ENCODE assay signal across 1 cellular context in genomic region chr3:40299721-40300335, GRCh38.
TF ChIP-seq lines count a peak whose summit lies in the region.

No MANE protein-coding gene starts in this region.

TF ChIP-seq in K562, 482 proteins besides CTCF, POLR2A, EP300 and RAD21 (continued from another document and continues in another):
- TF ChIP-seq ZNF589 (CRISPR knock-in tag; IDR thresholded peaks at IDR 0.05; ENCODE audit: low read depth) (peak; percentile 94), RBM25 (IDR thresholded peaks at IDR 0.05; ENCODE audit: low read depth, low read length, severe bottlenecking) (no peak), TBL1XR1 (IDR thresholded peaks at IDR 0.05; ENCODE audit: low read length in 2 of 2) (peak in 1 of 2 experiments; percentile 34; a peak in 1 of 4 replicates), SPI1 (IDR thresholded peaks at IDR 0.05; ENCODE audit: borderline replicate concordance, low read depth, low read length) (peak; percentile 93), C11orf30 (IDR thresholded peaks at IDR 0.05; ENCODE audit: low read depth) (peak; percentile 97), ZNF780A (CRISPR knock-in tag; IDR thresholded peaks at IDR 0.05) (no peak), PBX2 (CRISPR knock-in tag; IDR thresholded peaks at IDR 0.05; ENCODE audit: low read depth) (no peak), PBX2 (tag; conservative IDR thresholded peaks at IDR 0.05; ENCODE audit: low read depth) (no peak; the same call in 1 of the 2 replicates), ZNF609 (CRISPR knock-in tag; IDR thresholded peaks at IDR 0.05; ENCODE audit: borderline replicate concordance) (no peak), STAT6 (CRISPR knock-in tag; IDR thresholded peaks at IDR 0.05) (no peak), GTF2E2 (tag; IDR thresholded peaks at IDR 0.05) (peak; percentile 87; the same call in 1 of the 2 replicates), SIRT6 (IDR thresholded peaks at IDR 0.05; ENCODE audit: low read depth, low read length) (no peak), BRCA1 (IDR thresholded peaks at IDR 0.05) (no peak), BRCA1 (CRISPR knock-in tag; IDR thresholded peaks at IDR 0.05) (no peak), ZNF165 (CRISPR knock-in tag; IDR thresholded peaks at IDR 0.05; ENCODE audit: borderline replicate concordance) (peak; percentile 74), ERF (CRISPR knock-in tag; IDR thresholded peaks at IDR 0.05) (no peak), KAT2B (IDR thresholded peaks at IDR 0.05; ENCODE audit: low read depth, low read length) (no peak), RNF219 (CRISPR knock-in tag; IDR thresholded peaks at IDR 0.05) (no peak), THRB (CRISPR knock-in tag; conservative IDR thresholded peaks at IDR 0.05) (peak; percentile 69), FOSL1 (tag; conservative IDR thresholded peaks at IDR 0.05) (peak; percentile 87), ZNF445 (CRISPR knock-in tag; IDR thresholded peaks at IDR 0.05; ENCODE audit: low read depth) (no peak), REST (CRISPR knock-in tag; IDR thresholded peaks at IDR 0.05; ENCODE audit: low read depth) (peak; percentile 10; the same call in 1 of the 2 replicates), RFX5 (IDR thresholded peaks at IDR 0.05; ENCODE audit: low read depth, low read length) (no peak), ZC3H11A (IDR thresholded peaks at IDR 0.05; ENCODE audit: low read depth, low read length) (no peak), HIVEP1 (CRISPR knock-in tag; IDR thresholded peaks at IDR 0.05) (no peak), KDM2B (CRISPR knock-in tag; IDR thresholded peaks at IDR 0.05) (no peak), KDM5B (IDR thresholded peaks at IDR 0.05; ENCODE audit: insufficient replicate concordance, low read depth, low read length) (no peak), SREBF2 (CRISPR knock-in tag; IDR thresholded peaks at IDR 0.05) (no peak), TAL1 (IDR thresholded peaks at IDR 0.05) (peak; percentile 22; the same call in 1 of the 2 replicates), POLR2AphosphoS5 (IDR thresholded peaks at IDR 0.05; ENCODE audit: control insufficient read depth, insufficient read depth, low read depth, low read length) (peak; percentile 64; the same call in 1 of the 2 replicates), JUN (IDR thresholded peaks at IDR 0.05; ENCODE audit: borderline replicate concordance, low read depth, low read length) (no peak), JUN (CRISPR knock-in tag; IDR thresholded peaks at IDR 0.05; ENCODE audit: borderline replicate concordance) (no peak), HES1 (IDR thresholded peaks at IDR 0.05; ENCODE audit: low read depth) (peak; percentile 42; the same call in 1 of the 2 replicates), ZSCAN32 (CRISPR knock-in tag; IDR thresholded peaks at IDR 0.05) (no peak), E2F3 (CRISPR knock-in tag; IDR thresholded peaks at IDR 0.05) (no peak; the same call in 1 of the 2 replicates), MTA2 (IDR thresholded peaks at IDR 0.05; ENCODE audit: low read depth) (no peak), HDAC2 (IDR thresholded peaks at IDR 0.05) (peak; percentile 52; the same call in 1 of the 2 replicates), ZKSCAN8 (CRISPR knock-in tag; IDR thresholded peaks at IDR 0.05) (0 out of 2 replicates have a peak, but pooled peaks have one; percentile 61), ID3 (CRISPR knock-in tag; IDR thresholded peaks at IDR 0.05) (no peak), ID3 (tag; IDR thresholded peaks at IDR 0.05) (0 out of 2 replicates have a peak, but pooled peaks have one; percentile 54)
